Comparison of ENCODE assay signal across 24 cellular contexts in the genomic region with DNA sequence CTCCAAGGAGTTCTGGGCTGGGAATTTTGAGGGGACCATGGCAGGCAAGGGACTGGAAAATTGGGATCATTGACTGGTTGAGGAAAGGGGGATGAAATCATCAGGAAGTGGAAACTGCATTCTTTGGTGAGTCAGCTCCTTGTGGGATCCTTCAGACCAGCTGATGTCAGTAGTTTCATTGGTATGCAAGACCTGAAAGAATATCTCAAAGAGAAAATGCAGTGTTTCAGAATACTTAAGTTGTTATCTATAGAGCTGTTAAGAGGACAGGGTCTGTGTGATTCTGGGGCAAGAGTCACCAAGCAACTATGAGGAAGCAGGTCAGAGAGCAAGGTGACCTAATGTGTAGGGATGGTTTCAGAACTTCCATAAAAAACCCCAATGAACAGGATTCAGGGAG.
DNase-seq lines count a peak whose midpoint lies in the region; ATAC-seq, FAIRE-seq and TF ChIP-seq lines count a peak whose summit lies in the region.
"Had no signal": no experiment of that assay in that cellular context is flagged by ENCODE, and none has a peak within 500 bp of the region (broad histone marks: within the 10 kb centered on the region; RNA-seq: fewer than 3 reads in every experiment).

No MANE protein-coding gene starts in this region.

- H3K27ac ChIP-seq in GM23248 (peak overlapping the region; percentile 39; the same call in 1 of the 2 replicates), astrocyte (ENCODE audit: low read depth, low read length) (peak overlapping the region; percentile 94), smooth muscle cell (ENCODE audit: low read depth) (peak overlapping the region; percentile 57), GM23338 (ENCODE audit: low read depth) (no peak overlapping the region)
- H3K27ac ChIP-seq: body of pancreas, esophagus squamous epithelium, sigmoid colon, SK-N-MC, suprapubic skin had no signal

- H3K4me3 ChIP-seq in GM23248, result no peak overlapping the region
- no peak overlapping the region for H3K4me3 ChIP-seq in astrocyte (ENCODE audit: insufficient read depth, low read depth, low read length)
- no peak overlapping the region for H3K4me3 ChIP-seq in smooth muscle cell
- no peak overlapping the region for H3K4me3 ChIP-seq in GM23338
- H3K4me3 ChIP-seq: body of pancreas, esophagus squamous epithelium, sigmoid colon, SK-N-MC, suprapubic skin had no signal

- H3K9me3 ChIP-seq in GM23248 (ENCODE audit: low read depth) (no peaks in the 10 kb centered on the region), astrocyte (ENCODE audit: insufficient read depth, low read depth, low read length) (peaks cover 9% of the 10 kb centered on the region), smooth muscle cell (replicated peaks; ENCODE audit: low read depth) (peaks cover 6% of the 10 kb centered on the region)
- H3K9me3 ChIP-seq: BE2C had no signal

- H3K9me2 ChIP-seq in GM23248 (ENCODE audit: insufficient read depth) (no peaks in the 10 kb centered on the region), GM23338 (ENCODE audit: insufficient read depth) (no peaks in the 10 kb centered on the region)

- H3K4me3 Mint-ChIP-seq in astrocyte (ENCODE audit: unreplicated experiment) (no peak overlapping the region), GM23338 (no peak overlapping the region)
- H3K4me3 Mint-ChIP-seq: activated CD8-positive, alpha-beta memory T cell treated with anti-CD3 and anti-CD28 coated beads, Interleukin-2, amount 10 ng/mL, durations not matched to agents 7 days and 5 days had no signal

- in situ Hi-C loops in GM23248 (cut with MboI), result no loop called here

- peak; percentile 51 for DNase-seq in GM23248
- DNase-seq in astrocyte (ENCODE audit: low read depth), result peak; percentile 96
- DNase-seq in fibroblast of the conjunctiva (ENCODE audit: low read depth), result peak; percentile 6
- DNase-seq in smooth muscle cell (lab: John Stamatoyannopoulos, UW; ENCODE audit: unreplicated experiment), result no peak
- no peak for DNase-seq in GM20000 (ENCODE audit: low spot score)
- no peak for DNase-seq in COR-L47 (lab: John Stamatoyannopoulos, UW)
- no peak for DNase-seq in GM23338 (ENCODE audit: low spot score)
- DNase-seq: activated CD8-positive, alpha-beta memory T cell treated with anti-CD3 and anti-CD28 coated beads, Interleukin-2, amount 10 ng/mL, durations not matched to agents 7 days and 5 days; activated naive CD4-positive, alpha-beta T cell; BE2C; body of pancreas; esophagus squamous epithelium; KG1; NCI-H1048; NCI-H69; sigmoid colon; stimulated activated CD4-positive, alpha-beta T cell treated with anti-CD3 and anti-CD28 coated beads, Interleukin-4, amount 100 ng/mL, for 24 hours; stimulated activated CD8-positive, alpha-beta memory T cell treated with anti-CD3 and anti-CD28 coated beads, Interleukin-4, amount 100 ng/mL, for 48 hours had no signal

- H3K4me2 ChIP-seq in GM23248 (ENCODE audit: unreplicated experiment) (no peak overlapping the region), astrocyte (ENCODE audit: low read length) (peak overlapping the region; percentile 60), smooth muscle cell (no peak overlapping the region), GM23338 (no peak overlapping the region)

- H3K36me3 Mint-ChIP-seq in astrocyte (ENCODE audit: low read depth, unreplicated experiment) (no peaks in the 10 kb centered on the region), GM23338 (ENCODE audit: low read depth) (peaks cover 51% of the 10 kb centered on the region)
- H3K36me3 Mint-ChIP-seq: activated CD8-positive, alpha-beta memory T cell treated with anti-CD3 and anti-CD28 coated beads, Interleukin-2, amount 10 ng/mL, durations not matched to agents 7 days and 5 days had no signal

- TF ChIP-seq CTCF in astrocyte (IDR thresholded peaks at IDR 0.05; ENCODE audit: insufficient read depth, low read depth, low read length) (no peak), smooth muscle cell (IDR thresholded peaks at IDR 0.05; ENCODE audit: borderline replicate concordance, insufficient read depth, poor library complexity, severe bottlenecking) (no peak), GM20000 (IDR thresholded peaks at IDR 0.05; ENCODE audit: extremely low read depth, missing control alignments) (no peak), GM23338 (conservative IDR thresholded peaks at IDR 0.05; ENCODE audit: low read depth in 2 of 2) (no peak)

- H2AFZ ChIP-seq in GM23248 (no peak overlapping the region), astrocyte (ENCODE audit: low read depth, low read length) (peak overlapping the region; percentile 6), smooth muscle cell (ENCODE audit: low read depth) (no peak overlapping the region), GM23338 (no peak overlapping the region)

- H3K79me2 ChIP-seq in GM23248 (ENCODE audit: insufficient read depth), result no peaks in the 10 kb centered on the region
- H3K79me2 ChIP-seq in astrocyte (ENCODE audit: insufficient read depth, low read length), result no peaks in the 10 kb centered on the region
- H3K79me2 ChIP-seq in smooth muscle cell (ENCODE audit: low read depth), result no peaks in the 10 kb centered on the region
- no peaks in the 10 kb centered on the region for H3K79me2 ChIP-seq in GM23338 (replicated peaks; ENCODE audit: insufficient read depth)

- peak; percentile 94 for FAIRE-seq in astrocyte (lab: Jason Lieb, UNC)
- FAIRE-seq: GM18507, H54 had no signal

- H3K4me1 ChIP-seq in GM23248 (ENCODE audit: insufficient read depth), result no peaks in the 10 kb centered on the region
- peaks cover 11% of the 10 kb centered on the region for H3K4me1 ChIP-seq in astrocyte (ENCODE audit: insufficient read depth, low read length)
- no peaks in the 10 kb centered on the region for H3K4me1 ChIP-seq in smooth muscle cell (ENCODE audit: low read depth)
- no peaks in the 10 kb centered on the region for H3K4me1 ChIP-seq in GM23338 (ENCODE audit: insufficient read depth)
- H3K4me1 ChIP-seq: BE2C, esophagus squamous epithelium, sigmoid colon, suprapubic skin had no signal

- H3K27ac Mint-ChIP-seq in astrocyte (ENCODE audit: unreplicated experiment) (no peak overlapping the region), GM23338 (no peak overlapping the region)
- H3K27ac Mint-ChIP-seq: activated CD8-positive, alpha-beta memory T cell treated with anti-CD3 and anti-CD28 coated beads, Interleukin-2, amount 10 ng/mL, durations not matched to agents 7 days and 5 days had no signal

- H3F3A ChIP-seq in GM23248 (ENCODE audit: insufficient read depth) (no peaks in the 10 kb centered on the region), smooth muscle cell (ENCODE audit: low read depth) (no peaks in the 10 kb centered on the region), GM23338 (replicated peaks; ENCODE audit: low read depth) (no peaks in the 10 kb centered on the region)

- H3K27me3 ChIP-seq in GM23248 (replicated peaks; ENCODE audit: insufficient read depth), result no peaks in the 10 kb centered on the region
- no peaks in the 10 kb centered on the region for H3K27me3 ChIP-seq in astrocyte (ENCODE audit: insufficient read depth, low read length)
- no peaks in the 10 kb centered on the region for H3K27me3 ChIP-seq in smooth muscle cell (ENCODE audit: low read depth)
- no peaks in the 10 kb centered on the region for H3K27me3 ChIP-seq in GM23338 (ENCODE audit: insufficient read depth)
- H3K27me3 ChIP-seq: BE2C, body of pancreas, esophagus squamous epithelium, sigmoid colon, suprapubic skin had no signal

- no peak overlapping the region for H3K9ac ChIP-seq in GM23248
- peak overlapping the region; percentile 67 for H3K9ac ChIP-seq in astrocyte (ENCODE audit: low read length)
- no peak overlapping the region for H3K9ac ChIP-seq in smooth muscle cell (ENCODE audit: low read depth)

- ATAC-seq in SK-N-SH treated with all-trans-retinoic acid at 6 μM for 48 hours (no peak), GM23338 (no peak)
- ATAC-seq: activated CD8-positive, alpha-beta memory T cell treated with anti-CD3 and anti-CD28 coated beads, Interleukin-2, amount 10 ng/mL, durations not matched to agents 7 days and 5 days; body of pancreas; left lobe of liver had no signal

- no peaks in the 10 kb centered on the region for H3K27me3 Mint-ChIP-seq in astrocyte (ENCODE audit: low read depth, unreplicated experiment)
- peaks cover 4% of the 10 kb centered on the region for H3K27me3 Mint-ChIP-seq in GM23338 (ENCODE audit: insufficient read depth, low read depth, poor library complexity)
- H3K27me3 Mint-ChIP-seq: activated CD8-positive, alpha-beta memory T cell treated with anti-CD3 and anti-CD28 coated beads, Interleukin-2, amount 10 ng/mL, durations not matched to agents 7 days and 5 days had no signal

- H3K9me3 Mint-ChIP-seq in astrocyte (ENCODE audit: unreplicated experiment) (peaks cover 7% of the 10 kb centered on the region), GM23338 (peaks cover 100% of the 10 kb centered on the region)

- no peaks in the 10 kb centered on the region for H3K4me1 Mint-ChIP-seq in astrocyte (ENCODE audit: low read depth, unreplicated experiment)
- H3K4me1 Mint-ChIP-seq in GM23338, result no peaks in the 10 kb centered on the region
- H3K4me1 Mint-ChIP-seq: activated CD8-positive, alpha-beta memory T cell treated with anti-CD3 and anti-CD28 coated beads, Interleukin-2, amount 10 ng/mL, durations not matched to agents 7 days and 5 days had no signal

- H3K36me3 ChIP-seq in GM23248 (ENCODE audit: low read depth) (no peaks in the 10 kb centered on the region), astrocyte (ENCODE audit: insufficient read depth, low read length) (no peaks in the 10 kb centered on the region), smooth muscle cell (ENCODE audit: low read depth) (no peaks in the 10 kb centered on the region), GM23338 (ENCODE audit: insufficient read depth) (no peaks in the 10 kb centered on the region)
- H3K36me3 ChIP-seq: BE2C, esophagus squamous epithelium, sigmoid colon, suprapubic skin had no signal

- H4K20me1 ChIP-seq in GM23248 (ENCODE audit: insufficient read depth) (no peaks in the 10 kb centered on the region), astrocyte (ENCODE audit: insufficient read depth, low read length) (no peaks in the 10 kb centered on the region), smooth muscle cell (ENCODE audit: low read depth) (no peaks in the 10 kb centered on the region), GM23338 (replicated peaks; ENCODE audit: insufficient read depth) (no peaks in the 10 kb centered on the region)

TF ChIP-seq in SK-N-SH treated with all-trans-retinoic acid at 6 μM for 48 hours, 23 proteins besides CTCF, POLR2A, EP300 and RAD21:
- TF ChIP-seq ZC3H10 (CRISPR knock-in tag; IDR thresholded peaks at IDR 0.05), result no peak
- TF ChIP-seq ZFP3 (CRISPR knock-in tag; IDR thresholded peaks at IDR 0.05), result no peak

TF ChIP-seq in GM23338, 12 proteins besides CTCF, POLR2A, EP300 and RAD21 (continues in another document):
- TF ChIP-seq EZH2 (IDR thresholded peaks at IDR 0.05; ENCODE audit: low read depth, unreplicated experiment) (no peak), NANOG (IDR thresholded peaks at IDR 0.05; ENCODE audit: borderline replicate concordance) (no peak), STAT1 (IDR thresholded peaks at IDR 0.05; ENCODE audit: unreplicated experiment) (no peak), ZNF114 (CRISPR knock-in tag; IDR thresholded peaks at IDR 0.05) (no peak), ZNF331 (CRISPR knock-in tag; IDR thresholded peaks at IDR 0.05; ENCODE audit: low read depth) (no peak), CREB1 (CRISPR knock-in tag; IDR thresholded peaks at IDR 0.05; ENCODE audit: low read depth) (no peak), POLR2AphosphoS5 (IDR thresholded peaks at IDR 0.05; ENCODE audit: low read depth) (no peak)

Comparison
In these comparisons a context has a peak if more than half of its experiments do, and no peak if none do; other contexts are left out.
1. DNase-seq: peak in GM23248 (single experiment), astrocyte (single experiment) and fibroblast of the conjunctiva (single experiment); none in smooth muscle cell (single experiment), GM20000 (single experiment), COR-L47 (single experiment) and GM23338 (single experiment).